Comparison of ENCODE assay signal across 24 cellular contexts in genomic region chr13:27654816-27655215, GRCh38.
"Had no signal": no experiment of that assay in that cellular context is flagged by ENCODE, and none has a peak within 500 bp of the region (broad histone marks: within the 10 kb centered on the region; RNA-seq: fewer than 3 reads in every experiment).

No MANE protein-coding gene starts in this region.

- DNase-seq: IMR-90, Karpas-422, KG1, MG63, NCI-H1092, NCI-H1105 treated with DMSO at 0.1 percent for 48 hours, NCI-H1417 treated with DMSO at 0.1 percent for 48 hours, NCI-H146, NCI-H1694 treated with DMSO at 0.1 percent for 48 hours, NCI-H1930, NCI-H2081, NCI-H2107, NCI-H2227 treated with DMSO at 0.1 percent for 48 hours, NCI-H524, NCI-H69, NCI-H774, Right ventricle myocardium superior, RPMI8226, SIG-M5, SK-N-SH, SW 1271 had no signal

- FAIRE-seq: HTR-8/SVneo, RCC 7860 had no signal

- H3K4me3 ChIP-seq: MG63, SJSA1 had no signal
